ENCODE assay signal across 26 cellular contexts in the genomic region with DNA sequence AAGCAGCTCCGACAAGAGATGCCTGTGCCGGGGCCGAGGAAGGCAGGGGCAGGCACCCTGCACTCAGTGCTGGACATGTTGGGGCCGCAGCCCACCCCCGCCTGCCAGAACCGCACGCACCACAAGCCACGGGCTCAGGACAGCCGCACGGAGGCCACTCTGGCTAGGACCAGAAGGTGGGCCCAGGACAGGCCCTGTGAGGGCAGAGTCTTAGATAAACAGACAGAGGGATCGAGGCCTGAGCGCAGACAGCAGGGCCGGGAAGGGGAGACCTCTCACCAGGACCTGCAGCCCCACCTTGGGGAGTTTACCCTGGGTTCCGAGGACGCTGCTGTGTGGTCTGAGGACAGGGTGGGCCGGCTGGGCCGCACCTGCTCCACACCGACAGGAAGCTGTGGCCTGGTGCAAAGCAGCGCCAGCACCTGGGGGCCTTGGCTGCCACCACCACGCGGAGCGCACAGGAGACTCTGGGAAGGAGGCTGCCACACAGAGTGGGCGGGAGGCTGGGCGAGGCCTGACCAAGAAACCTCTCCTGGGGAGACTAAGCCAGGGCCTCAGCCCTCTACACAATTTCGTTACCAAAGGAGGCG. TPM values are rescaled to one million over a fixed set of nuclear protein-coding genes. Genes with fewer than 3 reads are reported as not detected.
"Had no signal": no experiment of that assay in that cellular context is flagged by ENCODE, and none has a peak within 500 bp of the region (broad histone marks: within the 10 kb centered on the region; RNA-seq: fewer than 3 reads in every experiment).

No MANE protein-coding gene starts in this region.

- H3K4me1 ChIP-seq: ascending aorta, body of pancreas had no signal

- H3K4me1 Mint-ChIP-seq: WTC11 had no signal

- H3K27ac ChIP-seq: ascending aorta, body of pancreas had no signal

- H3K27me3 ChIP-seq: ascending aorta, body of pancreas had no signal

- H3K36me3 Mint-ChIP-seq: activated naive CD4-positive, alpha-beta T cell treated with anti-CD3 and anti-CD28 coated beads, Interleukin-2, amount 50 U/mL, for 72 hours had no signal

- H3K9me3 Mint-ChIP-seq: activated naive CD8-positive, alpha-beta T cell treated with anti-CD3 and anti-CD28 coated beads, Interleukin-2, amount 50 U/mL, for 24 hours; activated T-cell treated with anti-CD3 and anti-CD28 coated beads, Interleukin-2, amount 50 U/mL, for 24 hours had no signal

- H3K36me3 ChIP-seq: ascending aorta had no signal

- H3K27ac Mint-ChIP-seq: activated T-helper 1 cell treated with anti-CD3 and anti-CD28 coated beads, Interleukin-12 subunit alpha, Interleukin-12 subunit beta, Interleukin-2, Interleukin-4 antibody, amounts not matched to agents 30 ng/mL and 10 ng/mL and 1 ng/mL, durations not matched to agents 14 hours and 24 hours and 36 hours; T-helper 17 cell; WTC11 had no signal

- H3K4me3 Mint-ChIP-seq: activated CD8-positive, alpha-beta memory T cell treated with anti-CD3 and anti-CD28 coated beads, Interleukin-2, amount 10 ng/mL, durations not matched to agents 7 days and 5 days; WTC11 had no signal

- H3K9me3 ChIP-seq: ascending aorta, body of pancreas had no signal

- H3K4me3 ChIP-seq: ascending aorta, body of pancreas had no signal

- DNase-seq: activated CD4-positive, CD25-positive, alpha-beta regulatory T cell treated with anti-CD3 and anti-CD28 coated beads, Interleukin-2, amount 50 U/mL, for 72 hours; activated effector memory CD4-positive, alpha-beta T cell treated with Interleukin-2 at 50 U/mL for 16 hours; amniotic stem cell; body of pancreas; MM.1S; NCI-H1105; NCI-H1436; NCI-H1694 treated with DMSO at 0.1 percent for 48 hours; NCI-H2029 treated with DMSO at 0.1 percent for 48 hours; NCI-H345; NCI-H510A; NCI-H526 treated with DMSO at 0.1 percent for 48 hours; NCI-H82; SHP77 treated with DMSO at 0.1 percent for 48 hours; T-helper 17 cell; T-helper 9 cell had no signal

- H3K27me3 Mint-ChIP-seq: T-helper 17 cell had no signal

- ATAC-seq: body of pancreas, WTC11 had no signal

RNA-seq across cellular contexts. Expression of a gene that starts 32.0 kb away (rescaled TPM):
- total RNA-seq: activated CD4-positive, alpha-beta T cell treated with anti-CD3 and anti-CD28 coated beads, Interleukin-2, amount 10 ng/mL, durations not matched to agents 24 days and 14 days; activated T-helper 1 cell treated with anti-CD3 and anti-CD28 coated beads, Interleukin-12 subunit alpha, Interleukin-12 subunit beta, Interleukin-2, Interleukin-4 antibody, amounts not matched to agents 30 ng/mL and 10 ng/mL and 1 ng/mL, durations not matched to agents 14 hours and 24 hours and 36 hours; ascending aorta; bronchial epithelial cell; chondrocyte; T-helper 17 cell had no signal
